13 cellular contexts compared by ENCODE assay signal in the genomic region with DNA sequence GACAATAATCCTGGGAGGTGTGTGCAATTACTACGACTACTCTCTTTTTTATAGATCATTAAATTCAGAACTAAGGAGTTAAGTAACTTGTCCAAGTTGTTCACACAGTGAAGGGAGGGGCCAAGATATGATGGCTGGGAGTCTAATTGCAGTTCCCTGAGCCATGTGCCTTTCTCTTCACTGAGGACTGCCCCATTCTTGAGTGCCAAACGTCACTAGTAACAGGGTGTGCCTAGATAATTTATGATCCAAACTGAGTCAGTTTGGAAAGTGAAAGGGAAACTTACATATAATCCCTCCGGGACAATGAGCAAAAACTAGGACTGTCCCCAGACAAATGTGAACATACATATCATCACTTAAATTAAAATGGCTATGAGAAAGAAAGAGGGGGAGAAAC. TPM values are rescaled to one million over a fixed set of nuclear protein-coding genes. Genes with fewer than 3 reads are reported as not detected.
A peak's percentile ranks its signal among the peaks of the same experiment; 100 is the strongest.
DNase-seq lines count a peak whose midpoint lies in the region; ATAC-seq, FAIRE-seq and TF ChIP-seq lines count a peak whose summit lies in the region.
"Had no signal": no experiment of that assay in that cellular context is flagged by ENCODE, and none has a peak within 500 bp of the region (broad histone marks: within the 10 kb centered on the region; RNA-seq: fewer than 3 reads in every experiment).

No MANE protein-coding gene starts in this region.

- intact Hi-C loops in K562 (cut with micrococcal nuclease) = no loop called here

- ATAC-seq in K562 = no peak
- ATAC-seq in GM21825 (IDR thresholded peaks at IDR 0.05; ENCODE audit: unreplicated experiment) = no peak
- ATAC-seq in HG03045 (IDR thresholded peaks at IDR 0.05; ENCODE audit: unreplicated experiment) = no peak
- ATAC-seq in GM21423 (IDR thresholded peaks at IDR 0.05; ENCODE audit: unreplicated experiment) = no peak
- ATAC-seq: body of pancreas had no signal

- no peak overlapping the region for H2AFZ ChIP-seq in K562 (ENCODE audit: low read depth, low read length)

- H3K36me3 ChIP-seq in CD8-positive, alpha-beta memory T cell (ENCODE audit: insufficient read depth, low read length) = peaks cover 60% of the 10 kb centered on the region
- H3K36me3 ChIP-seq in K562 (ENCODE audit: control insufficient read depth, insufficient read depth, low read length) = no peaks in the 10 kb centered on the region

- in situ Hi-C loops in K562 (cut with MboI) = no loop called here

- TF ChIP-seq RAD21 in K562 (CRISPR knock-in tag; conservative IDR thresholded peaks at IDR 0.05 in 1 of 2, IDR thresholded peaks at IDR 0.05 in 1 of 2) = no peak

- H3K9me1 ChIP-seq in K562 (ENCODE audit: control insufficient read depth, insufficient read depth, low read length) = no peaks in the 10 kb centered on the region

- TF ChIP-seq CTCF in K562 (IDR thresholded peaks at IDR 0.05 in 2 of 3, conservative IDR thresholded peaks at IDR 0.05 in 1 of 3; ENCODE audit: insufficient read depth in 2 of 3, low read depth in 1 of 3, low read length in 3 of 3) = no peak

- no peaks in the 10 kb centered on the region for H3K79me2 ChIP-seq in K562 (ENCODE audit: control insufficient read depth, insufficient read depth, low read length)

- DNase-seq in CD8-positive, alpha-beta memory T cell = no peak
- DNase-seq in LHCN-M2 (ENCODE audit: low read depth) (peak; percentile 38), K562 (ENCODE audit: extremely low read depth in 1 of 4, low spot score in 3 of 4) (no peak), myocyte (ENCODE audit: low read depth) (peak; percentile 14)
- DNase-seq: body of pancreas; head of caudate nucleus; SHP77 treated with DMSO at 0.1 percent for 48 hours; stimulated activated CD4-positive, alpha-beta T cell treated with anti-CD3 and anti-CD28 coated beads, Interleukin-12 subunit alpha, Interleukin-12 subunit beta, amount 100 ng/mL, for 4 hours; stimulated activated naive CD4-positive, alpha-beta T cell had no signal

- H3K9ac ChIP-seq in K562 (ENCODE audit: insufficient read depth in 1 of 2, low read depth in 2 of 2, low read length in 2 of 2) = no peak overlapping the region

- POLR2A ChIA-PET in CD8-positive, alpha-beta memory T cell (lab: Charles Lee) = interaction anchor here (1.0 to 1.5 kb wide), 2 partner anchors 19 to 56 kb away, joined by 3 to 6 read pairs; no protein-coding TSS in a partner anchor
- POLR2A ChIA-PET in K562 (lab: Yijun Ruan, JAX) = no interaction called here

- peaks cover 76 to 96% (median 93%) of the 10 kb centered on the region in 3 donors for H3K4me1 Mint-ChIP-seq in CD8-positive, alpha-beta memory T cell

- BruUV-seq in K562 (replicated peaks; lab: Mats Ljungman, UMichigan) = no TSS peak

- WGBS in K562 (ENCODE audit: insufficient coverage, low coverage, missing lambda C conversion rate) = 0% methylated on average over 3 of the region's 3 CpGs

- H3K4me1 ChIP-seq in CD8-positive, alpha-beta memory T cell (ENCODE audit: insufficient read depth, low read length) = peaks cover 62% of the 10 kb centered on the region
- H3K4me1 ChIP-seq in K562 (replicated peaks in 1 of 2; ENCODE audit: control insufficient read depth in 2 of 2, insufficient read depth in 2 of 2, low read length in 2 of 2) = no peaks in the 10 kb centered on the region
- H3K4me1 ChIP-seq: body of pancreas had no signal

- no peaks in the 10 kb centered on the region for H4K20me1 ChIP-seq in K562 (replicated peaks; ENCODE audit: control insufficient read depth, insufficient read depth, low read length)

- H3K9me3 Mint-ChIP-seq in CD8-positive, alpha-beta memory T cell = no peaks in the 10 kb centered on the region

- H3K9me3 ChIP-seq in CD8-positive, alpha-beta memory T cell (ENCODE audit: low read length) = no peaks in the 10 kb centered on the region
- no peaks in the 10 kb centered on the region for H3K9me3 ChIP-seq in K562 (replicated peaks; ENCODE audit: control insufficient read depth, insufficient read depth, low read depth, low read length)
- H3K9me3 ChIP-seq: body of pancreas had no signal

- H3K27ac ChIP-seq in CD8-positive, alpha-beta memory T cell (ENCODE audit: low read depth, low read length) = no peak overlapping the region
- H3K27ac ChIP-seq in K562 (ENCODE audit: extremely low read depth, low read depth, low read length) = no peak overlapping the region
- H3K27ac ChIP-seq: body of pancreas had no signal

- no peaks in the 10 kb centered on the region for H3K27me3 ChIP-seq in CD8-positive, alpha-beta memory T cell (ENCODE audit: insufficient read depth, low read length, poor library complexity, severe bottlenecking)
- H3K27me3 ChIP-seq in K562 (ENCODE audit: control insufficient read depth in 2 of 2, insufficient read depth in 2 of 2, low read length in 2 of 2) = no peaks in the 10 kb centered on the region
- H3K27me3 ChIP-seq: body of pancreas had no signal

- no peaks in the 10 kb centered on the region for H3K27me3 Mint-ChIP-seq in CD8-positive, alpha-beta memory T cell

- peak overlapping the region in 4 of 7 donors; percentile 9 to 57 (median 19) for H3K4me3 Mint-ChIP-seq in CD8-positive, alpha-beta memory T cell

- no peak overlapping the region for H3K4me2 ChIP-seq in K562 (ENCODE audit: insufficient read depth, low read length)

- TF ChIP-seq EP300 in K562 (IDR thresholded peaks at IDR 0.05; ENCODE audit: low read length) = no peak

- peaks cover 47 to 84% (median 59%) of the 10 kb centered on the region in 3 donors for H3K36me3 Mint-ChIP-seq in CD8-positive, alpha-beta memory T cell

- TF ChIP-seq POLR2A in K562 (conservative IDR thresholded peaks at IDR 0.05) = no peak

- peak overlapping the region; percentile 61 to 91 (median 79) for H3K27ac Mint-ChIP-seq in CD8-positive, alpha-beta memory T cell

- FAIRE-seq in K562 (lab: Jason Lieb, UNC) = no peak
- FAIRE-seq: G401.6 had no signal

- CTCF ChIA-PET in CD8-positive, alpha-beta memory T cell (lab: Charles Lee) = no interaction called here
- CTCF ChIA-PET in K562 (lab: Yijun Ruan, JAX; ENCODE audit: low intra/inter-chr PET ratio) = no interaction called here

- no peak overlapping the region for H3K4me3 ChIP-seq in CD8-positive, alpha-beta memory T cell (ENCODE audit: low read length)
- H3K4me3 ChIP-seq in K562 = no peak overlapping the region
- H3K4me3 ChIP-seq: body of pancreas had no signal

TF ChIP-seq in K562, 482 proteins besides CTCF, POLR2A, EP300 and RAD21:
- TF ChIP-seq GATAD2B (IDR thresholded peaks at IDR 0.05; ENCODE audit: borderline replicate concordance) (no peak), MEIS2 (IDR thresholded peaks at IDR 0.05; ENCODE audit: partially characterized antibody) (peak; percentile 21)
- TF ChIP-seq, protein P1, sequence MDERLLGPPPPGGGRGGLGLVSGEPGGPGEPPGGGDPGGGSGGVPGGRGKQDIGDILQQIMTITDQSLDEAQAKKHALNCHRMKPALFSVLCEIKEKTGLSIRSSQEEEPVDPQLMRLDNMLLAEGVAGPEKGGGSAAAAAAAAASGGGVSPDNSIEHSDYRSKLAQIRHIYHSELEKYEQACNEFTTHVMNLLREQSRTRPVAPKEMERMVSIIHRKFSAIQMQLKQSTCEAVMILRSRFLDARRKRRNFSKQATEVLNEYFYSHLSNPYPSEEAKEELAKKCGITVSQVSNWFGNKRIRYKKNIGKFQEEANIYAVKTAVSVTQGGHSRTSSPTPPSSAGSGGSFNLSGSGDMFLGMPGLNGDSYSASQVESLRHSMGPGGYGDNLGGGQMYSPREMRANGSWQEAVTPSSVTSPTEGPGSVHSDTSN (CRISPR knock-in tag; IDR thresholded peaks at IDR 0.05; ENCODE audit: low read depth) = no peak
- TF ChIP-seq, protein P1 (tag; conservative IDR thresholded peaks at IDR 0.05; ENCODE audit: low read depth) = peak; percentile 70

RNA-seq across cellular contexts. Expression of gene IL7R, which starts 20.2 kb away (rescaled TPM):
- total RNA-seq in CD8-positive, alpha-beta memory T cell = 100 to 1,000 TPM; 272 to 289 TPM
- polyA plus RNA-seq in CD8-positive, alpha-beta memory T cell = 761 TPM
- total RNA-seq in LHCN-M2 (2014; rRNA removed) (6.7 and 7.3 TPM in 2 replicates), K562 (2014; rRNA removed) (not detected in 2 replicates), K562 (2014; rRNA removed; fragmentation: Illumina TruSeq; extraction: Trizol) (0.07 TPM in 1 of 2 replicates, not detected in the other), K562 (2015; rRNA removed; fragmentation: Illumina TruSeq; extraction: Trizol) (0.04 TPM in 1 of 2 replicates, not detected in the other), K562 (2021) (0.98 and 1.1 TPM in 2 replicates), myocyte (0.29 and 2.9 TPM in 2 replicates)
- 13.3 TPM for polyA plus RNA-seq in LHCN-M2 (2012)
- 0.69 and 0.74 TPM in 2 replicates for total RNA-seq in K562 (2011; cell fraction: chromatin; rRNA removed; ENCODE audit: low replicate concordance)
- total RNA-seq in K562 (2011; cell fraction: nucleolus; rRNA removed) = 0.17 TPM in 1 of 2 replicates, not detected in the other
- 0.07 and 0.61 TPM in 2 replicates for total RNA-seq in K562 (2011; cell fraction: nucleoplasm; rRNA removed)
- polyA plus RNA-seq in K562 (2011; rRNA removed) (0.14 TPM in 1 of 2 replicates, not detected in the other), K562 (2014; fragmentation: Illumina TruSeq; extraction: Trizol) (0.03 and 0.04 TPM in 2 replicates), K562 (2014; fragmentation: Nextera tagmentation; extraction: Ambion mirVana) (under 1 TPM in 1 of 2 experiments, not detected in 1; 0.11 TPM), K562 (2014; rRNA removed) (0.03 TPM in 1 of 2 replicates, not detected in the other)
- polyA plus RNA-seq in K562 (2011; cell fraction: cytosol; rRNA removed) = 0.10 and 0.13 TPM in 2 replicates
- polyA plus RNA-seq in K562 (2011; cell fraction: nucleus; rRNA removed) = 0.03 TPM in 1 of 2 replicates, not detected in the other
- polyA plus RNA-seq in K562 (2012) = 0.08 and 0.27 TPM in 2 replicates
- polyA minus RNA-seq in K562 (2011; rRNA and poly(A)+ RNA removed) = 0.11 TPM in 1 of 2 replicates, not detected in the other
- not detected in 2 replicates for polyA minus RNA-seq in K562 (2011; cell fraction: cytosol; rRNA and poly(A)+ RNA removed)
- polyA minus RNA-seq in K562 (2011; cell fraction: nucleus; rRNA and poly(A)+ RNA removed) = not detected in 2 replicates
- 0.47 TPM for polyA plus RNA-seq in myocyte (2012)

Comparison
In these comparisons a context has a peak if more than half of its experiments do, and no peak if none do; other contexts are left out.
1. DNase-seq: peak in LHCN-M2 (single experiment) and myocyte (single experiment); none in CD8-positive, alpha-beta memory T cell (0 of 5) and K562 (0 of 4).
2. RNA of gene IL7R, which starts 20.2 kb away (total RNA-seq): 272 to 289 TPM in CD8-positive, alpha-beta memory T cell; 6.7 to 7.3 TPM in LHCN-M2, 0.29 to 2.9 TPM in myocyte and 0.04 to 1.1 TPM in K562; every median in the first group is over 10 times any median in the second.